Comparison of ENCODE assay signal across 8 cellular contexts in the genomic region with DNA sequence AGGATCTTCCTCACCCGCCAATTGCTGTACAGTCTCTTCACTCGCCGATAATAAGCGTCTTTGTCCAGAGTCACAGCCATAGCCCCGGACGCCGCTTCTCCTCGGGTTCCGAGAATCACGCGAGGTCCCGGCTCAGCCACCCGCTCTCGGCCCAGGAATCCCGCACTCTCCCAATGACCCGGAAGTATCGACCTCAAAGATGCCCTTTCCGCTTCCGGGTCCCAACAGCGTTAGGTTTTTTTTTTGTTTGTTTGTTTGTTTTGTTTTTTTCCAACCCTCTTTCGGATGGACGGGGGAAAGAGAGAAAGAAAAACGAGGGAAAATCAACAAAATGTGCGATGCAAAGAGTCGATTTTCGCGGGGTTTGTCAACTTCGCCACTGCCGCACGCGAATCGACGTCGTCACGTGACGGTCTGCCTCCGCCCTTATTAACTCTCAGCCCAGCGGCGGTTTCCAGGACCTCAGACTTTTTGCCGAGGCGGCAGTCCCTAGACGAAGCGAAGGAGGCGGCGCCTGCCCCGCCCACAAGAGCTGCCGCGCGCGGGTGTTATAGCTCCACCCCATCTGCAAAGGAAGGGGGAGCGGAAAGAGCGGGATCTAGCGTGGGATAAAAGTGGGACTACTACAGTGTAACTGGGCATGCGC. TPM values are rescaled to one million over a fixed set of nuclear protein-coding genes. Genes with fewer than 3 reads are reported as not detected.
A peak's percentile ranks its signal among the peaks of the same experiment; 100 is the strongest.
DNase-seq lines count a peak whose midpoint lies in the region; ATAC-seq and TF ChIP-seq lines count a peak whose summit lies in the region.

SUPT16H (minus strand) TSS at position 172 of the 646 bp plus-strand sequence; CDS start at position 80, 92 bp downstream.

- intact Hi-C loops in breast epithelium (cut with DNase I; ENCODE audit: low total_unique reads), result no loop called here

- H3K4me3 ChIP-seq in ACC112 (ENCODE audit: low read depth, low read length) (peak within 1 kb of the TSS; percentile 98), breast epithelium (peak within 1 kb of the TSS; percentile 62 to 71 (median 68)), iPS-18c (ENCODE audit: insufficient read depth, low read depth, low read length) (peak within 1 kb of the TSS; percentile 90), skin epidermis (peak within 1 kb of the TSS; percentile 60 to 85 (median 73))

- ATAC-seq in GM18870 (IDR thresholded peaks at IDR 0.05; ENCODE audit: unreplicated experiment) (peak; percentile 79), HG03135 (IDR thresholded peaks at IDR 0.05; ENCODE audit: unreplicated experiment) (peak; percentile 89)

- H3K9me3 ChIP-seq in breast epithelium (no peaks in the 10 kb centered on the region), iPS-18c (ENCODE audit: control insufficient read depth, insufficient read depth, low read length) (no peaks in the 10 kb centered on the region)

- peak within 1 kb of the TSS; percentile 89 for H2AFZ ChIP-seq in ACC112 (ENCODE audit: low read length, unreplicated experiment)

- TF ChIP-seq POLR2A in breast epithelium (IDR thresholded peaks at IDR 0.05), result peak; percentile 38

- TF ChIP-seq CTCF in VCaP (conservative IDR thresholded peaks at IDR 0.05), result no peak
- TF ChIP-seq CTCF in breast epithelium (IDR thresholded peaks at IDR 0.05), result peak in 1 of 3 donors; percentile 7

- peaks cover 13% of the 10 kb centered on the region for H3K36me3 ChIP-seq in ACC112 (ENCODE audit: insufficient read depth, low read length)
- H3K36me3 ChIP-seq in breast epithelium, result peaks cover 4% of the 10 kb centered on the region

- H3K4me1 ChIP-seq in ACC112 (ENCODE audit: control insufficient read depth, insufficient read depth, low read length, unreplicated experiment), result peaks cover 22% of the 10 kb centered on the region
- peaks cover 0 to 4% of the 10 kb centered on the region in 2 donors for H3K4me1 ChIP-seq in breast epithelium

- H3K27me3 ChIP-seq in ACC112 (ENCODE audit: insufficient read depth, low read length) (no peaks in the 10 kb centered on the region), breast epithelium (no peaks in the 10 kb centered on the region)

- peaks cover 48% of the 10 kb centered on the region for H3K79me2 ChIP-seq in ACC112 (ENCODE audit: control insufficient read depth, insufficient read depth, low read length, unreplicated experiment)

- H3K27ac ChIP-seq in ACC112 (ENCODE audit: low read depth, low read length) (peak within 1 kb of the TSS; percentile 95), VCaP (peak within 1 kb of the TSS; percentile 95), breast epithelium (peak within 1 kb of the TSS; percentile 79 to 84), skin epidermis (peak within 1 kb of the TSS; percentile 60 to 96 (median 90))

- DNase-seq in NCI-H2196 treated with DMSO at 0.1 percent for 48 hours (lab: John Stamatoyannopoulos, UW; ENCODE audit: unreplicated experiment) (peak; percentile 93), breast epithelium (ENCODE audit: low spot score in 2 of 2) (peak; percentile 93 to 94)

RNA-seq across cellular contexts. Expression of gene SUPT16H, which starts in this region (rescaled TPM):
- total RNA-seq in breast epithelium, result 10 to 100 TPM; 66.1 to 79.3 (median 73.1) TPM

Comparison
In these comparisons a context has a peak if more than half of its experiments do, and no peak if none do; other contexts are left out.
1. Peak in every context shown above with its lines: DNase-seq, ATAC-seq, H3K4me3 ChIP-seq and H3K27ac ChIP-seq.